Comparison of ENCODE assay signal across 22 cellular contexts in genomic region chr10:76009531-76009930, GRCh38.
DNase-seq lines count a peak whose midpoint lies in the region; ATAC-seq, FAIRE-seq and TF ChIP-seq lines count a peak whose summit lies in the region.
"Had no signal": no experiment of that assay in that cellular context is flagged by ENCODE, and none has a peak within 500 bp of the region (broad histone marks: within the 10 kb centered on the region; RNA-seq: fewer than 3 reads in every experiment).

No MANE protein-coding gene starts in this region.

- H3K36me3 Mint-ChIP-seq in astrocyte (ENCODE audit: low read depth, unreplicated experiment) (no peaks in the 10 kb centered on the region), mesothelial cell of epicardium (no peaks in the 10 kb centered on the region)
- no peaks in the 10 kb centered on the region for H3K36me3 Mint-ChIP-seq in activated T-helper 1 cell treated with anti-CD3 and anti-CD28 coated beads, Interleukin-12 subunit alpha, Interleukin-12 subunit beta, Interleukin-2, Interleukin-4 antibody, amounts not matched to agents 30 ng/mL and 10 ng/mL and 1 ng/mL, durations not matched to agents 14 hours and 24 hours and 36 hours (ENCODE audit: low read depth)
- H3K36me3 Mint-ChIP-seq: CD4-positive, alpha-beta memory T cell had no signal

- no peak overlapping the region for H3K4me2 ChIP-seq in astrocyte (ENCODE audit: low read length)
- H3K4me2 ChIP-seq: BLaER1 treated with 17β-estradiol and CSF1 and Interleukin-3, amounts not matched to agents 10 nM and 100 nM had no signal

- no peak overlapping the region for H3K4me3 ChIP-seq in astrocyte (ENCODE audit: insufficient read depth, low read depth, low read length)
- H3K4me3 ChIP-seq: BLaER1 treated with 17β-estradiol and CSF1 and Interleukin-3, amounts not matched to agents 10 nM and 100 nM; Peyer's patch; SJCRH30 had no signal

- no peak overlapping the region for H3K27ac ChIP-seq in astrocyte (ENCODE audit: low read depth, low read length)
- H3K27ac ChIP-seq: BLaER1 treated with 17β-estradiol and CSF1 and Interleukin-3, amounts not matched to agents 10 nM and 100 nM; Peyer's patch; SJCRH30 had no signal

- peaks cover 16% of the 10 kb centered on the region for H3K27me3 ChIP-seq in astrocyte (ENCODE audit: insufficient read depth, low read length)
- H3K27me3 ChIP-seq: BLaER1 treated with 17β-estradiol and CSF1 and Interleukin-3, amounts not matched to agents 10 nM and 100 nM; Peyer's patch had no signal

- H3K9me3 ChIP-seq in astrocyte (ENCODE audit: insufficient read depth, low read depth, low read length): no peaks in the 10 kb centered on the region
- H3K9me3 ChIP-seq: BLaER1 treated with 17β-estradiol and CSF1 and Interleukin-3, amounts not matched to agents 10 nM and 100 nM; Peyer's patch; SJCRH30 had no signal

- no peaks in the 10 kb centered on the region for H3K36me3 ChIP-seq in astrocyte (ENCODE audit: insufficient read depth, low read length)
- H3K36me3 ChIP-seq: BLaER1 treated with 17β-estradiol and CSF1 and Interleukin-3, amounts not matched to agents 10 nM and 100 nM; Peyer's patch; SJCRH30 had no signal

- TF ChIP-seq CTCF in astrocyte (IDR thresholded peaks at IDR 0.05; ENCODE audit: insufficient read depth, low read depth, low read length) (no peak), mesothelial cell of epicardium (IDR thresholded peaks at IDR 0.05; ENCODE audit: unreplicated experiment) (no peak), omental fat pad (IDR thresholded peaks at IDR 0.05) (no peak)

- H3K9me3 Mint-ChIP-seq in astrocyte (ENCODE audit: unreplicated experiment): no peaks in the 10 kb centered on the region
- no peaks in the 10 kb centered on the region for H3K9me3 Mint-ChIP-seq in mesothelial cell of epicardium
- H3K9me3 Mint-ChIP-seq in activated T-helper 1 cell treated with anti-CD3 and anti-CD28 coated beads, Interleukin-12 subunit alpha, Interleukin-12 subunit beta, Interleukin-2, Interleukin-4 antibody, amounts not matched to agents 30 ng/mL and 10 ng/mL and 1 ng/mL, durations not matched to agents 14 hours and 24 hours and 36 hours: no peaks in the 10 kb centered on the region
- H3K9me3 Mint-ChIP-seq: HFFc6 had no signal

- ATAC-seq in omental fat pad (ENCODE audit: low FRiP score): peak; percentile 38
- ATAC-seq in GM21576 (IDR thresholded peaks at IDR 0.05; ENCODE audit: unreplicated experiment): no peak

- no peak for FAIRE-seq in astrocyte (lab: Jason Lieb, UNC)
- FAIRE-seq: GM12892, H54 had no signal

- no peaks in the 10 kb centered on the region for H4K20me1 ChIP-seq in astrocyte (ENCODE audit: insufficient read depth, low read length)
- H4K20me1 ChIP-seq: BLaER1 treated with 17β-estradiol and CSF1 and Interleukin-3, amounts not matched to agents 10 nM and 100 nM had no signal

- H3K4me3 Mint-ChIP-seq in astrocyte (ENCODE audit: unreplicated experiment) (no peak overlapping the region), mesothelial cell of epicardium (no peak overlapping the region)
- H3K4me3 Mint-ChIP-seq in activated T-helper 1 cell treated with anti-CD3 and anti-CD28 coated beads, Interleukin-12 subunit alpha, Interleukin-12 subunit beta, Interleukin-2, Interleukin-4 antibody, amounts not matched to agents 30 ng/mL and 10 ng/mL and 1 ng/mL, durations not matched to agents 14 hours and 24 hours and 36 hours: no peak overlapping the region
- H3K4me3 Mint-ChIP-seq: CD4-positive, alpha-beta memory T cell; HFFc6 had no signal

- no peaks in the 10 kb centered on the region for H3K4me1 ChIP-seq in astrocyte (ENCODE audit: insufficient read depth, low read length)
- H3K4me1 ChIP-seq: BLaER1 treated with 17β-estradiol and CSF1 and Interleukin-3, amounts not matched to agents 10 nM and 100 nM; Peyer's patch; SJCRH30 had no signal

- H3K4me1 Mint-ChIP-seq in astrocyte (ENCODE audit: low read depth, unreplicated experiment): peaks cover 18% of the 10 kb centered on the region
- peaks cover 68% of the 10 kb centered on the region for H3K4me1 Mint-ChIP-seq in mesothelial cell of epicardium
- H3K4me1 Mint-ChIP-seq in activated T-helper 1 cell treated with anti-CD3 and anti-CD28 coated beads, Interleukin-12 subunit alpha, Interleukin-12 subunit beta, Interleukin-2, Interleukin-4 antibody, amounts not matched to agents 30 ng/mL and 10 ng/mL and 1 ng/mL, durations not matched to agents 14 hours and 24 hours and 36 hours (ENCODE audit: low read depth): no peaks in the 10 kb centered on the region
- H3K4me1 Mint-ChIP-seq: CD4-positive, alpha-beta memory T cell had no signal

- no peak overlapping the region for H2AFZ ChIP-seq in astrocyte (ENCODE audit: low read depth, low read length)

- no peak overlapping the region for H3K9ac ChIP-seq in astrocyte (ENCODE audit: low read length)
- H3K9ac ChIP-seq: BLaER1 treated with 17β-estradiol and CSF1 and Interleukin-3, amounts not matched to agents 10 nM and 100 nM had no signal

- DNase-seq in astrocyte (ENCODE audit: low read depth) (no peak), mesothelial cell of epicardium (ENCODE audit: low spot score in 2 of 2, unreplicated experiment in 2 of 2) (no peak), omental fat pad (ENCODE audit: low spot score) (no peak), NCI-H82 (lab: John Stamatoyannopoulos, UW) (no peak), SHP77 (lab: John Stamatoyannopoulos, UW) (no peak)
- DNase-seq in activated T-helper 1 cell treated with anti-CD3 and anti-CD28 coated beads, Interleukin-12 subunit alpha, Interleukin-12 subunit beta, Interleukin-2, Interleukin-4 antibody, amounts not matched to agents 30 ng/mL and 10 ng/mL and 1 ng/mL, durations not matched to agents 14 hours and 24 hours and 36 hours (ENCODE audit: low spot score): no peak
- DNase-seq: CD4-positive, alpha-beta memory T cell; DND-41; HFFc6; KBM-7; MM.1S; NCI-H1048; NCI-H1417 treated with DMSO at 0.1 percent for 48 hours; NCI-H187 treated with DMSO at 0.1 percent for 48 hours; NCI-H69; NK-92 treated with Interleukin-12 subunit alpha and Interleukin-12 subunit beta, amount 100 ng/mL, for 24 hours; Peyer's patch; SJCRH30 had no signal

- H3K79me2 ChIP-seq in astrocyte (ENCODE audit: insufficient read depth, low read length): no peaks in the 10 kb centered on the region

- intact Hi-C loops in activated T-helper 1 cell treated with anti-CD3 and anti-CD28 coated beads, Interleukin-12 subunit alpha, Interleukin-12 subunit beta, Interleukin-2, Interleukin-4 antibody, amounts not matched to agents 30 ng/mL and 10 ng/mL and 1 ng/mL, durations not matched to agents 14 hours and 24 hours and 36 hours (cut with micrococcal nuclease): no loop called here

- H3K27me3 Mint-ChIP-seq in astrocyte (ENCODE audit: low read depth, unreplicated experiment) (peaks cover 7% of the 10 kb centered on the region), mesothelial cell of epicardium (ENCODE audit: low read depth) (peaks cover 23% of the 10 kb centered on the region)
- no peaks in the 10 kb centered on the region for H3K27me3 Mint-ChIP-seq in activated T-helper 1 cell treated with anti-CD3 and anti-CD28 coated beads, Interleukin-12 subunit alpha, Interleukin-12 subunit beta, Interleukin-2, Interleukin-4 antibody, amounts not matched to agents 30 ng/mL and 10 ng/mL and 1 ng/mL, durations not matched to agents 14 hours and 24 hours and 36 hours (ENCODE audit: insufficient read depth)

- peak overlapping the region; percentile 55 for H3K27ac Mint-ChIP-seq in astrocyte (ENCODE audit: unreplicated experiment)
- H3K27ac Mint-ChIP-seq in mesothelial cell of epicardium: peak overlapping the region; percentile 77
- no peak overlapping the region for H3K27ac Mint-ChIP-seq in activated T-helper 1 cell treated with anti-CD3 and anti-CD28 coated beads, Interleukin-12 subunit alpha, Interleukin-12 subunit beta, Interleukin-2, Interleukin-4 antibody, amounts not matched to agents 30 ng/mL and 10 ng/mL and 1 ng/mL, durations not matched to agents 14 hours and 24 hours and 36 hours
- H3K27ac Mint-ChIP-seq: CD4-positive, alpha-beta memory T cell; HFFc6 had no signal
